ENCODE assay signal across 1 cellular context in the genomic region with DNA sequence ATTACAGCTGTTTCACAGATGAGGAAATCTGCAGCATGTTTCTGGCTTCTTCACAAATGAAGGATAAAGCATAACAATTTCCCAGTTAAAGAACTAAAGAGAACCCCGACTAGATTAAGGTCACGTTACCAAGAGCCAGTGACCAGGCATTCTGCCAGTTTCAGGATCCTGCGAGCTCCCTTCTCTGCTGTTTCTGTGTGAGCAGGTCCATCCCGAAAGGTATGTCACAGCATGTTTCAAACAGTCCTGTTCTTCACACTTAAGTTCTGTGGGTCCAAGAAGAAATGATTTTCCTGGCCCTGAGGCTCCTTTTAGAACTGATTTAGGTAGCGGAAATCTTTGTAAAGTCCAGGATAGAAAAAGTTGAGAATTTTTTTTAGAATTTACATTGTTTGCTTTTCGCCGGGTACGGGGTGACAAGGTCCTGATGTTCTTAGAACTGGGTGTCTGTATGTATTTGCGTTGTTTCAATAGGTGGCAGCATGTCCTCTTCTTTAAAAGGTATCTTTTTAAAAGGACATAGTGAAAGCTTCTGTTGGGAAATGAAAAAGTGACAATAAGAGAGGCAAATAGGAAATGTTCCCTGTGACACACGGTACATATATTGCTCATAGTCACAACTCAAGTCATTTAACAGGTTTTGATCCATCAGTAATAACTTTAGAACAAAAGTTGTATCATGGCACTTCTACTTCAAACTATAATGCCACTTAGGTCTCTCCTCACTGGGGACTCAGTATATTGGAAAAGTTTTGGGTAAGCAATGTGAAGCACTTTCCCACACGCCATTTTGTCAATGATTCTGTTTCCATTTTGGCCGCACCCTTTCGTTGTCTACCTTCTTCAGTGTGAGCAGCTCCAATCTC.
TF ChIP-seq lines count a peak whose summit lies in the region.

No MANE protein-coding gene starts in this region.

TF ChIP-seq in WTC11, 78 proteins besides CTCF, POLR2A, EP300 and RAD21 (continued from another document):
- TF ChIP-seq, protein P1, sequence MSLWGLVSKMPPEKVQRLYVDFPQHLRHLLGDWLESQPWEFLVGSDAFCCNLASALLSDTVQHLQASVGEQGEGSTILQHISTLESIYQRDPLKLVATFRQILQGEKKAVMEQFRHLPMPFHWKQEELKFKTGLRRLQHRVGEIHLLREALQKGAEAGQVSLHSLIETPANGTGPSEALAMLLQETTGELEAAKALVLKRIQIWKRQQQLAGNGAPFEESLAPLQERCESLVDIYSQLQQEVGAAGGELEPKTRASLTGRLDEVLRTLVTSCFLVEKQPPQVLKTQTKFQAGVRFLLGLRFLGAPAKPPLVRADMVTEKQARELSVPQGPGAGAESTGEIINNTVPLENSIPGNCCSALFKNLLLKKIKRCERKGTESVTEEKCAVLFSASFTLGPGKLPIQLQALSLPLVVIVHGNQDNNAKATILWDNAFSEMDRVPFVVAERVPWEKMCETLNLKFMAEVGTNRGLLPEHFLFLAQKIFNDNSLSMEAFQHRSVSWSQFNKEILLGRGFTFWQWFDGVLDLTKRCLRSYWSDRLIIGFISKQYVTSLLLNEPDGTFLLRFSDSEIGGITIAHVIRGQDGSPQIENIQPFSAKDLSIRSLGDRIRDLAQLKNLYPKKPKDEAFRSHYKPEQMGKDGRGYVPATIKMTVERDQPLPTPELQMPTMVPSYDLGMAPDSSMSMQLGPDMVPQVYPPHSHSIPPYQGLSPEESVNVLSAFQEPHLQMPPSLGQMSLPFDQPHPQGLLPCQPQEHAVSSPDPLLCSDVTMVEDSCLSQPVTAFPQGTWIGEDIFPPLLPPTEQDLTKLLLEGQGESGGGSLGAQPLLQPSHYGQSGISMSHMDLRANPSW (CRISPR knock-in tag; conservative IDR thresholded peaks at IDR 0.05; ENCODE audit: low read depth) = no peak
- TF ChIP-seq, protein P2, sequence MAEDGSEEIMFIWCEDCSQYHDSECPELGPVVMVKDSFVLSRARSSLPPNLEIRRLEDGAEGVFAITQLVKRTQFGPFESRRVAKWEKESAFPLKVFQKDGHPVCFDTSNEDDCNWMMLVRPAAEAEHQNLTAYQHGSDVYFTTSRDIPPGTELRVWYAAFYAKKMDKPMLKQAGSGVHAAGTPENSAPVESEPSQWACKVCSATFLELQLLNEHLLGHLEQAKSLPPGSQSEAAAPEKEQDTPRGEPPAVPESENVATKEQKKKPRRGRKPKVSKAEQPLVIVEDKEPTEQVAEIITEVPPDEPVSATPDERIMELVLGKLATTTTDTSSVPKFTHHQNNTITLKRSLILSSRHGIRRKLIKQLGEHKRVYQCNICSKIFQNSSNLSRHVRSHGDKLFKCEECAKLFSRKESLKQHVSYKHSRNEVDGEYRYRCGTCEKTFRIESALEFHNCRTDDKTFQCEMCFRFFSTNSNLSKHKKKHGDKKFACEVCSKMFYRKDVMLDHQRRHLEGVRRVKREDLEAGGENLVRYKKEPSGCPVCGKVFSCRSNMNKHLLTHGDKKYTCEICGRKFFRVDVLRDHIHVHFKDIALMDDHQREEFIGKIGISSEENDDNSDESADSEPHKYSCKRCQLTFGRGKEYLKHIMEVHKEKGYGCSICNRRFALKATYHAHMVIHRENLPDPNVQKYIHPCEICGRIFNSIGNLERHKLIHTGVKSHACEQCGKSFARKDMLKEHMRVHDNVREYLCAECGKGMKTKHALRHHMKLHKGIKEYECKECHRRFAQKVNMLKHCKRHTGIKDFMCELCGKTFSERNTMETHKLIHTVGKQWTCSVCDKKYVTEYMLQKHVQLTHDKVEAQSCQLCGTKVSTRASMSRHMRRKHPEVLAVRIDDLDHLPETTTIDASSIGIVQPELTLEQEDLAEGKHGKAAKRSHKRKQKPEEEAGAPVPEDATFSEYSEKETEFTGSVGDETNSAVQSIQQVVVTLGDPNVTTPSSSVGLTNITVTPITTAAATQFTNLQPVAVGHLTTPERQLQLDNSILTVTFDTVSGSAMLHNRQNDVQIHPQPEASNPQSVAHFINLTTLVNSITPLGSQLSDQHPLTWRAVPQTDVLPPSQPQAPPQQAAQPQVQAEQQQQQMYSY (CRISPR knock-in tag; IDR thresholded peaks at IDR 0.05) = no peak
- TF ChIP-seq, protein P3, sequence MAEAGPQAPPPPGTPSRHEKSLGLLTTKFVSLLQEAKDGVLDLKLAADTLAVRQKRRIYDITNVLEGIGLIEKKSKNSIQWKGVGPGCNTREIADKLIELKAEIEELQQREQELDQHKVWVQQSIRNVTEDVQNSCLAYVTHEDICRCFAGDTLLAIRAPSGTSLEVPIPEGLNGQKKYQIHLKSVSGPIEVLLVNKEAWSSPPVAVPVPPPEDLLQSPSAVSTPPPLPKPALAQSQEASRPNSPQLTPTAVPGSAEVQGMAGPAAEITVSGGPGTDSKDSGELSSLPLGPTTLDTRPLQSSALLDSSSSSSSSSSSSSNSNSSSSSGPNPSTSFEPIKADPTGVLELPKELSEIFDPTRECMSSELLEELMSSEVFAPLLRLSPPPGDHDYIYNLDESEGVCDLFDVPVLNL (CRISPR knock-in tag; IDR thresholded peaks at IDR 0.05; ENCODE audit: borderline replicate concordance, low read depth) = no peak
- no peak for TF ChIP-seq ATF1 (CRISPR knock-in tag; IDR thresholded peaks at IDR 0.05)
- TF ChIP-seq CREB1 (CRISPR knock-in tag; IDR thresholded peaks at IDR 0.05) = no peak
- TF ChIP-seq NR2C2 (CRISPR knock-in tag; IDR thresholded peaks at IDR 0.05) = no peak
- no peak for TF ChIP-seq ZNF396 (CRISPR knock-in tag; IDR thresholded peaks at IDR 0.05; ENCODE audit: borderline replicate concordance)
